37 cellular contexts compared by ENCODE assay signal in the genomic region with DNA sequence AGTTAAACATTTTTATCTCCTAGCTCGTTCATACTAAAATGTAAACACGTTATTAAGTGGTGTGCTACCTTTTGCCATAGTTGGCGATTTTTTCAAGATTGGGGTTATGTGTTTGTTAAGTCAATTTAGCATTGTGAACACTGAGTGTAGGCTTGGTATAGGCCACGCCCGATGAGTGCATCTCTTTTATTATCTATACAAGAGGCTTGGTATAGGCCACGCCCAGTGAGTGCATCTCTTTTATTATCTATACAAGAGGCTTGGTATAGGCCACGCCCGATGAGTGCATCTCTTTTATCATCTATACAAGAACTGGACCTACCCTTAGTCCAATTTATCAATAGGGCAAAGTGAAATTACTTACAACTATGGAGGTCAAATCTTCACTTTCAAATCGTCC.
"Had no signal": no experiment of that assay in that cellular context is flagged by ENCODE, and none has a peak within 500 bp of the region (broad histone marks: within the 10 kb centered on the region; RNA-seq: fewer than 3 reads in every experiment).

No MANE protein-coding gene starts in this region.

- FAIRE-seq: bronchial epithelial cell, RCC 7860 had no signal

- H3K4me3 ChIP-seq: PC-9 had no signal

- ATAC-seq: activated CD8-positive, alpha-beta memory T cell treated with anti-CD3 and anti-CD28 coated beads, Interleukin-2, amount 10 ng/mL, durations not matched to agents 7 days and 5 days; activated naive CD8-positive, alpha-beta T cell treated with anti-CD3 and anti-CD28 coated beads, Interleukin-2, amount 50 U/mL, for 24 hours had no signal

- H3K4me2 ChIP-seq: KMS-11, PC-9 had no signal

- H2AFZ ChIP-seq: PC-9 had no signal

- H3K27ac ChIP-seq: KMS-11, PC-9, RWPE1, VCaP had no signal

- DNase-seq: activated B cell treated with CpG ODN at 0.5 μM for 24 hours; activated CD4-positive, alpha-beta memory T cell treated with anti-CD3 and anti-CD28 coated beads, Interleukin-2, amount 10 ng/mL, durations not matched to agents 7 days and 5 days; activated CD4-positive, alpha-beta T cell treated with anti-CD3 and anti-CD28 coated beads for 4 hours; activated CD4-positive, alpha-beta T cell treated with anti-CD3 and anti-CD28 coated beads, Interleukin-2, amount 50 U/mL, for 1 hour; activated CD4-positive, CD25-positive, alpha-beta regulatory T cell treated with anti-CD3 and anti-CD28 coated beads, Interleukin-2, amount 50 U/mL, for 72 hours; activated CD8-positive, alpha-beta memory T cell treated with anti-CD3 and anti-CD28 coated beads for 24 hours; activated CD8-positive, alpha-beta memory T cell treated with anti-CD3 and anti-CD28 coated beads, Interleukin-2, amount 10 ng/mL, durations not matched to agents 7 days and 5 days; activated CD8-positive, alpha-beta memory T cell treated with anti-CD3 and anti-CD28 coated beads, Interleukin-2, amount 50 U/mL, for 48 hours; activated effector memory CD4-positive, alpha-beta T cell treated with Interleukin-2 at 50 U/mL for 16 hours; activated naive CD4-positive, alpha-beta T cell treated with anti-CD3 and anti-CD28 coated beads, Interleukin-2, amount 10 ng/mL, durations not matched to agents 7 days and 5 days; activated naive CD8-positive, alpha-beta T cell treated with anti-CD3 and anti-CD28 coated beads, Interleukin-2, amount 50 U/mL, for 24 hours; activated T-cell treated with anti-CD3 and anti-CD28 coated beads, Interleukin-2, amount 50 U/mL, for 48 hours; anterior cingulate cortex; caudate nucleus; MM.1S; MV-4-11; NCI-H1092; NCI-H1436 treated with DMSO at 0.1 percent for 48 hours; NCI-H1694 treated with DMSO at 0.1 percent for 48 hours; NCI-H2029; NCI-H2171 treated with DMSO at 0.1 percent for 48 hours; NCI-H2227 treated with DMSO at 0.1 percent for 48 hours; NCI-H446 treated with DMSO at 0.1 percent for 48 hours; NCI-H524; NCI-H69; NK-92 treated with Interleukin-12 subunit alpha and Interleukin-12 subunit beta, amount 100 ng/mL, for 24 hours; PC-9; Right ventricle myocardium superior; SW 1271; T-helper 1 cell; T-helper 2 cell; T-helper 9 cell had no signal

- H3K9ac ChIP-seq: KMS-11 had no signal
